ENCODE assay signal across 32 cellular contexts in genomic region chr4:23897564-23898109, GRCh38. TPM values are rescaled to one million over a fixed set of nuclear protein-coding genes. Genes with fewer than 3 reads are reported as not detected.
"Had no signal": no experiment of that assay in that cellular context is flagged by ENCODE, and none has a peak within 500 bp of the region (broad histone marks: within the 10 kb centered on the region; RNA-seq: fewer than 3 reads in every experiment).

No MANE protein-coding gene starts in this region.

- H3K36me3 Mint-ChIP-seq: activated naive CD8-positive, alpha-beta T cell had no signal

- H3K4me3 ChIP-seq: body of pancreas, cardiac muscle cell, colonic mucosa, esophagus squamous epithelium, gastroesophageal sphincter, heart right ventricle, hepatocyte had no signal

- ATAC-seq: activated CD4-positive, alpha-beta T cell treated with anti-CD3 and anti-CD28 coated beads for 36 hours; activated T-cell treated with anti-CD3 and anti-CD28 coated beads, Interleukin-2, amount 50 U/mL, for 72 hours; body of pancreas; gastroesophageal sphincter; heart right ventricle; T-helper 17 cell had no signal

- H2AFZ ChIP-seq: hepatocyte had no signal

- FAIRE-seq: endometrium, endothelial cell of umbilical vein had no signal

- H3K4me1 Mint-ChIP-seq: activated CD4-positive, alpha-beta memory T cell treated with anti-CD3 and anti-CD28 coated beads, Interleukin-2, amount 10 ng/mL, durations not matched to agents 7 days and 5 days; activated CD4-positive, alpha-beta T cell treated with anti-CD3 and anti-CD28 coated beads for 36 hours; activated CD4-positive, alpha-beta T cell treated with anti-CD3 and anti-CD28 coated beads, Interleukin-2, amount 10 ng/mL, durations not matched to agents 24 days and 14 days; T-helper 17 cell had no signal

- H3K27me3 Mint-ChIP-seq: activated CD4-positive, alpha-beta T cell treated with anti-CD3 and anti-CD28 coated beads, Interleukin-2, amount 10 ng/mL, durations not matched to agents 24 days and 14 days; activated T-cell treated with anti-CD3 and anti-CD28 coated beads, Interleukin-2, amount 50 U/mL, for 24 hours; T-helper 17 cell had no signal

- H3K27me3 ChIP-seq: body of pancreas, cardiac muscle cell, colonic mucosa, esophagus squamous epithelium, gastroesophageal sphincter, heart right ventricle had no signal

- H3K27ac Mint-ChIP-seq: activated CD4-positive, alpha-beta memory T cell treated with anti-CD3 and anti-CD28 coated beads, Interleukin-2, amount 10 ng/mL, durations not matched to agents 7 days and 5 days; activated CD4-positive, alpha-beta T cell treated with anti-CD3 and anti-CD28 coated beads for 36 hours; activated CD4-positive, alpha-beta T cell treated with anti-CD3 and anti-CD28 coated beads, Interleukin-2, amount 10 ng/mL, durations not matched to agents 24 days and 14 days; activated naive CD8-positive, alpha-beta T cell; activated T-cell treated with anti-CD3 and anti-CD28 coated beads, Interleukin-2, amount 50 U/mL, for 24 hours; activated T-cell treated with anti-CD3 and anti-CD28 coated beads, Interleukin-2, amount 50 U/mL, for 72 hours; T-helper 17 cell; T-helper 2 cell treated with Interferon-gamma antibody and Interleukin-4, amounts not matched to agents 5 μg/mL and 100 μg/mL, for 36 hours had no signal

- H3K4me2 ChIP-seq: hepatocyte had no signal

- H3K79me2 ChIP-seq: hepatocyte had no signal

- H3K36me3 ChIP-seq: cardiac muscle cell, colonic mucosa, esophagus squamous epithelium, gastroesophageal sphincter, heart right ventricle had no signal

- H3K27ac ChIP-seq: body of pancreas, cardiac muscle cell, colonic mucosa, epithelial cell of prostate, esophagus squamous epithelium, gastroesophageal sphincter, heart right ventricle, hepatocyte had no signal

- H3K4me3 Mint-ChIP-seq: activated CD4-positive, alpha-beta memory T cell treated with anti-CD3 and anti-CD28 coated beads, Interleukin-2, amount 10 ng/mL, durations not matched to agents 7 days and 5 days; activated CD4-positive, alpha-beta T cell treated with anti-CD3 and anti-CD28 coated beads for 36 hours; activated CD4-positive, alpha-beta T cell treated with anti-CD3 and anti-CD28 coated beads, Interleukin-2, amount 10 ng/mL, durations not matched to agents 24 days and 14 days; activated naive CD8-positive, alpha-beta T cell; activated T-cell treated with anti-CD3 and anti-CD28 coated beads, Interleukin-2, amount 50 U/mL, for 24 hours; activated T-cell treated with anti-CD3 and anti-CD28 coated beads, Interleukin-2, amount 50 U/mL, for 72 hours; T-helper 17 cell; T-helper 2 cell treated with Interferon-gamma antibody and Interleukin-4, amounts not matched to agents 5 μg/mL and 100 μg/mL, for 36 hours had no signal

- H3K4me1 ChIP-seq: body of pancreas, colonic mucosa, esophagus squamous epithelium, heart right ventricle had no signal

- DNase-seq: activated CD4-positive, alpha-beta memory T cell treated with anti-CD3 and anti-CD28 coated beads, Interleukin-2, amount 10 ng/mL, durations not matched to agents 7 days and 5 days; activated CD4-positive, alpha-beta T cell treated with anti-CD3 and anti-CD28 coated beads for 36 hours; activated CD4-positive, alpha-beta T cell treated with anti-CD3 and anti-CD28 coated beads, Interleukin-2, amount 10 ng/mL, durations not matched to agents 24 days and 14 days; activated CD4-positive, CD25-positive, alpha-beta regulatory T cell; activated CD4-positive, CD25-positive, alpha-beta regulatory T cell treated with anti-CD3 and anti-CD28 coated beads, Interleukin-2, amount 50 U/mL, for 72 hours; activated CD8-positive, alpha-beta memory T cell treated with anti-CD3 and anti-CD28 coated beads, Interleukin-2, amount 50 U/mL, for 48 hours; activated gamma-delta T cell; activated naive CD4-positive, alpha-beta T cell; activated naive CD4-positive, alpha-beta T cell treated with anti-CD3 and anti-CD28 coated beads, Interleukin-2, amount 50 U/mL, for 16 hours; activated T-cell treated with anti-CD3 and anti-CD28 coated beads for 4 hours; activated T-cell treated with anti-CD3 and anti-CD28 coated beads, Interleukin-2, amount 50 U/mL, for 24 hours; activated T-cell treated with anti-CD3 and anti-CD28 coated beads, Interleukin-2, amount 50 U/mL, for 72 hours; amniotic stem cell; anterior cingulate cortex; body of pancreas; central memory CD4-positive, alpha-beta T cell; cerebellar nuclear complex; colonic mucosa; effector CD8-positive, alpha-beta T cell; esophagus squamous epithelium; foreskin melanocyte; heart right ventricle; T-helper 17 cell; T1000 had no signal

- H3K9me3 Mint-ChIP-seq: activated CD4-positive, alpha-beta memory T cell treated with anti-CD3 and anti-CD28 coated beads, Interleukin-2, amount 10 ng/mL, durations not matched to agents 7 days and 5 days; activated CD4-positive, alpha-beta T cell treated with anti-CD3 and anti-CD28 coated beads, Interleukin-2, amount 10 ng/mL, durations not matched to agents 24 days and 14 days; activated T-cell treated with anti-CD3 and anti-CD28 coated beads, Interleukin-2, amount 50 U/mL, for 24 hours; activated T-cell treated with anti-CD3 and anti-CD28 coated beads, Interleukin-2, amount 50 U/mL, for 72 hours; T-helper 2 cell treated with Interferon-gamma antibody and Interleukin-4, amounts not matched to agents 5 μg/mL and 100 μg/mL, for 36 hours had no signal

- H3K9me3 ChIP-seq: body of pancreas, colonic mucosa, esophagus squamous epithelium, gastroesophageal sphincter, heart right ventricle had no signal

RNA-seq across cellular contexts. Expression of gene PPARGC1A, which starts 7.8 kb away (rescaled TPM):
- total RNA-seq: activated CD4-positive, alpha-beta memory T cell treated with anti-CD3 and anti-CD28 coated beads, Interleukin-2, amount 10 ng/mL, durations not matched to agents 7 days and 5 days; activated CD4-positive, alpha-beta T cell treated with anti-CD3 and anti-CD28 coated beads for 36 hours; activated CD4-positive, alpha-beta T cell treated with anti-CD3 and anti-CD28 coated beads, Interleukin-2, amount 10 ng/mL, durations not matched to agents 24 days and 14 days; activated T-cell treated with anti-CD3 and anti-CD28 coated beads, Interleukin-2, amount 50 U/mL, for 72 hours; endothelial cell of umbilical vein; T-helper 17 cell had no signal
- polyA plus RNA-seq: endothelial cell of umbilical vein had no signal
